ENCODE assay signal across 10 cellular contexts in genomic region chr1:21317690-21318043, GRCh38. TPM values are rescaled to one million over a fixed set of nuclear protein-coding genes. Genes with fewer than 3 reads are reported as not detected.
DNase-seq lines count a peak whose midpoint lies in the region; ATAC-seq and TF ChIP-seq lines count a peak whose summit lies in the region.
"Had no signal": no experiment of that assay in that cellular context is flagged by ENCODE, and none has a peak within 500 bp of the region (broad histone marks: within the 10 kb centered on the region; RNA-seq: fewer than 3 reads in every experiment).

No MANE protein-coding gene starts in this region.

- intact Hi-C loops in adrenal gland (cut with DNase I) = no loop called here

- no peak overlapping the region for H3K4me3 Mint-ChIP-seq in T-helper 17 cell

- no peak for TF ChIP-seq POLR2A in adrenal gland (IDR thresholded peaks at IDR 0.05)

- no peak overlapping the region for H3K9ac ChIP-seq in rectal smooth muscle tissue (ENCODE audit: low read length)

- no peaks in the 10 kb centered on the region for H3K27me3 ChIP-seq in ACC112 (ENCODE audit: insufficient read depth, low read length)
- no peaks in the 10 kb centered on the region for H3K27me3 ChIP-seq in adrenal gland
- H3K27me3 ChIP-seq in hepatocyte = no peaks in the 10 kb centered on the region
- H3K27me3 ChIP-seq in rectal smooth muscle tissue (ENCODE audit: control insufficient read depth, insufficient read depth, low read length) = no peaks in the 10 kb centered on the region

- H3K4me1 ChIP-seq in ACC112 (ENCODE audit: control insufficient read depth, insufficient read depth, low read length, unreplicated experiment) (peaks cover 77% of the 10 kb centered on the region), adrenal gland (replicated peaks in 1 of 2) (peaks cover 64 to 95% of the 10 kb centered on the region in 2 donors), hepatocyte (ENCODE audit: insufficient read depth) (peaks cover 71% of the 10 kb centered on the region), rectal smooth muscle tissue (ENCODE audit: control insufficient read depth, insufficient read depth, low read length) (peaks cover 68% of the 10 kb centered on the region)

- H2AFZ ChIP-seq in ACC112 (ENCODE audit: low read length, unreplicated experiment) = no peak overlapping the region
- H2AFZ ChIP-seq in hepatocyte = no peak overlapping the region

- peaks cover 36% of the 10 kb centered on the region for H3K4me1 Mint-ChIP-seq in T-helper 17 cell

- no peaks in the 10 kb centered on the region for H3K36me3 ChIP-seq in ACC112 (ENCODE audit: insufficient read depth, low read length)
- H3K36me3 ChIP-seq in adrenal gland (replicated peaks in 1 of 2) = no peaks in the 10 kb centered on the region
- no peaks in the 10 kb centered on the region for H3K36me3 ChIP-seq in hepatocyte (replicated peaks; ENCODE audit: insufficient read depth, low read depth)
- H3K36me3 ChIP-seq in rectal smooth muscle tissue (ENCODE audit: control insufficient read depth, insufficient read depth, low read length) = no peaks in the 10 kb centered on the region

- H3K4me3 ChIP-seq in ACC112 (ENCODE audit: low read depth, low read length) (no peak overlapping the region), adrenal gland (no peak overlapping the region), hepatocyte (no peak overlapping the region), rectal smooth muscle tissue (ENCODE audit: low read length) (no peak overlapping the region)

- H4K20me1 ChIP-seq in hepatocyte (ENCODE audit: insufficient read depth, poor library complexity, severe bottlenecking) = no peaks in the 10 kb centered on the region

- DNase-seq in adrenal gland = no peak
- DNase-seq in hepatocyte (ENCODE audit: low spot score) = no peak
- DNase-seq in NCI-H446 (lab: John Stamatoyannopoulos, UW) = no peak
- no peak for DNase-seq in NCI-H69 (lab: John Stamatoyannopoulos, UW)
- DNase-seq in NCI-H2227 (lab: John Stamatoyannopoulos, UW; ENCODE audit: unreplicated experiment) = no peak
- DNase-seq in T-helper 17 cell = no peak
- DNase-seq: NCI-H1105, NCI-H510A had no signal

- H3K79me2 ChIP-seq in ACC112 (ENCODE audit: control insufficient read depth, insufficient read depth, low read length, unreplicated experiment) = peaks cover 68% of the 10 kb centered on the region
- H3K79me2 ChIP-seq in hepatocyte = peaks cover 82% of the 10 kb centered on the region

- WGBS in adrenal gland, 4 donors = 43 to 71% (median 54%) methylated on average over 6 to 9 of the region's 9 CpGs
- 90% methylated on average over 9 of the region's 9 CpGs for WGBS in hepatocyte (ENCODE audit: low lambda C conversion rate, missing lambda C conversion rate)

- no peak overlapping the region for H3K27ac Mint-ChIP-seq in T-helper 17 cell

- no peaks in the 10 kb centered on the region for H3K9me3 ChIP-seq in adrenal gland (replicated peaks in 1 of 3)
- H3K9me3 ChIP-seq in hepatocyte (ENCODE audit: low read depth) = no peaks in the 10 kb centered on the region
- no peaks in the 10 kb centered on the region for H3K9me3 ChIP-seq in T-helper 17 cell (ENCODE audit: control insufficient read depth, low read length, poor library complexity, severe bottlenecking)

- peaks cover 2% of the 10 kb centered on the region for H3K36me3 Mint-ChIP-seq in T-helper 17 cell (ENCODE audit: low read depth)

- peak overlapping the region; percentile 42 for H3K4me2 ChIP-seq in hepatocyte

- no peaks in the 10 kb centered on the region for H3K9me2 ChIP-seq in hepatocyte (replicated peaks; ENCODE audit: insufficient read depth)

- no peak for ATAC-seq in T-helper 17 cell

- H3K27ac ChIP-seq in ACC112 (ENCODE audit: low read depth, low read length) = peak overlapping the region; percentile 75
- H3K27ac ChIP-seq in adrenal gland = peak overlapping the region; percentile 62 to 98 (median 94)
- H3K27ac ChIP-seq in hepatocyte = peak overlapping the region; percentile 91
- peak overlapping the region; percentile 55 for H3K27ac ChIP-seq in rectal smooth muscle tissue (ENCODE audit: low read depth, low read length)

- TF ChIP-seq CTCF in adrenal gland (IDR thresholded peaks at IDR 0.05) (no peak), hepatocyte (IDR thresholded peaks at IDR 0.05; ENCODE audit: poor library complexity) (no peak)

- H3K27me3 Mint-ChIP-seq in T-helper 17 cell = no peaks in the 10 kb centered on the region

RNA-seq across cellular contexts. Expression of gene ECE1, which starts 27.4 kb away (rescaled TPM):
- 100 to 1,000 TPM; 173 to 588 (median 259) TPM for total RNA-seq in adrenal gland
- polyA plus RNA-seq in adrenal gland = 100 to 1,000 TPM; 150 to 327 (median 176) TPM
- 35.1 and 60.8 TPM in 2 replicates for total RNA-seq in hepatocyte
- 84.4 and 90.6 TPM in 2 replicates for polyA plus RNA-seq in hepatocyte
- total RNA-seq in T-helper 17 cell = 100 to 1,000 TPM; 116 to 117 TPM
